In genomic region chr2:54701029-54701428, GRCh38 we compare ENCODE assay signal across 23 cellular contexts. TPM values are rescaled to one million over a fixed set of nuclear protein-coding genes. Genes with fewer than 3 reads are reported as not detected.
DNase-seq lines count a peak whose midpoint lies in the region; ATAC-seq, FAIRE-seq and TF ChIP-seq lines count a peak whose summit lies in the region.
"Had no signal": no experiment of that assay in that cellular context is flagged by ENCODE, and none has a peak within 500 bp of the region (broad histone marks: within the 10 kb centered on the region; RNA-seq: fewer than 3 reads in every experiment).

No MANE protein-coding gene starts in this region.

- H3K56ac ChIP-seq in IMR-90 (ENCODE audit: extremely low read depth, insufficient read depth, low read length): no peak overlapping the region

- CTCF ChIA-PET in HepG2 (lab: Yijun Ruan, JAX; ENCODE audit: low intra/inter-chr PET ratio, low total read pairs): no interaction called here
- CTCF ChIA-PET in IMR-90 (lab: Yijun Ruan, JAX): interaction anchor here (1.0 kb wide), 1 partner anchor 594 kb away, joined by 3 read pairs; no protein-coding TSS in a partner anchor

- H2BK120ac ChIP-seq in IMR-90 (ENCODE audit: low read depth, low read length): no peak overlapping the region

- H3K27me3 ChIP-seq in HepG2 (ENCODE audit: control insufficient read depth in 1 of 2, insufficient read depth in 2 of 2, low read length in 2 of 2) (no peaks in the 10 kb centered on the region), right lobe of liver (no peaks in the 10 kb centered on the region), IMR-90 (ENCODE audit: control insufficient read depth, insufficient read depth, low read length) (no peaks in the 10 kb centered on the region), fibroblast of lung (ENCODE audit: control insufficient read depth, insufficient read depth, low read length) (no peaks in the 10 kb centered on the region)
- H3K27me3 ChIP-seq: BLaER1 had no signal

- DNase-seq in HepG2 (ENCODE audit: low spot score) (no peak), right lobe of liver (no peak), IMR-90 (peak; percentile 62), fibroblast of lung (ENCODE audit: low read depth in 2 of 2) (peak; percentile 18 to 59), GM03348 (ENCODE audit: low spot score) (no peak), NCI-H1105 (lab: John Stamatoyannopoulos, UW) (no peak)
- no peak for DNase-seq in activated CD8-positive, alpha-beta memory T cell treated with anti-CD3 and anti-CD28 coated beads, Interleukin-2, amount 50 U/mL, for 48 hours
- DNase-seq: ACHN; Caco-2; CD4-positive, alpha-beta memory T cell; DND-41; H9; NCI-H1105 treated with DMSO at 0.1 percent for 48 hours; NCI-H2029 treated with DMSO at 0.1 percent for 48 hours; NCI-H226; NCI-H510A treated with DMSO at 0.1 percent for 48 hours; NCI-H748 treated with DMSO at 0.1 percent for 48 hours; NK-92 treated with Interleukin-12 subunit alpha and Interleukin-12 subunit beta, amount 100 ng/mL, for 24 hours; SIG-M5 had no signal

- no peaks in the 10 kb centered on the region for H3K9me1 ChIP-seq in IMR-90 (ENCODE audit: insufficient read depth, low read length)

- no peak overlapping the region for H2AK5ac ChIP-seq in IMR-90 (ENCODE audit: low read depth, low read length)

- H3K4ac ChIP-seq in IMR-90 (ENCODE audit: low read depth, low read length): no peak overlapping the region

- POLR2A ChIA-PET in HepG2 (lab: Yijun Ruan, JAX): no interaction called here
- POLR2A ChIA-PET in IMR-90 (lab: Charles Lee; ENCODE audit: unreplicated experiment): no interaction called here

- no peak overlapping the region for H2AK9ac ChIP-seq in IMR-90 (replicated peaks; ENCODE audit: low read depth, low read length, poor library complexity)

- H3K9ac ChIP-seq in HepG2 (ENCODE audit: insufficient read depth, low read depth, low read length): no peak overlapping the region
- no peak overlapping the region for H3K9ac ChIP-seq in IMR-90 (ENCODE audit: low read depth, low read length)
- no peak overlapping the region for H3K9ac ChIP-seq in fibroblast of lung (ENCODE audit: insufficient read depth, low read length)
- H3K9ac ChIP-seq: BLaER1, KMS-11 had no signal

- BruUV-seq in HepG2 (replicated peaks; lab: Mats Ljungman, UMichigan): no TSS peak
- BruUV-seq in IMR-90 (replicated peaks; lab: Mats Ljungman, UMichigan): no TSS peak

- H4K20me1 ChIP-seq in HepG2 (ENCODE audit: insufficient read depth, low read length) (no peaks in the 10 kb centered on the region), IMR-90 (ENCODE audit: insufficient read depth, low read length) (no peaks in the 10 kb centered on the region), fibroblast of lung (ENCODE audit: control insufficient read depth, extremely low read depth, insufficient read depth, low read length) (no peaks in the 10 kb centered on the region)
- H4K20me1 ChIP-seq: BLaER1 had no signal

- H3K27ac ChIP-seq in HepG2 (ENCODE audit: extremely low read length, insufficient read depth, low read length) (no peak overlapping the region), right lobe of liver (no peak overlapping the region), IMR-90 (ENCODE audit: insufficient read depth, low read length) (no peak overlapping the region), fibroblast of lung (ENCODE audit: insufficient read depth, low read length) (no peak overlapping the region)
- H3K27ac ChIP-seq: BLaER1, KMS-11 had no signal

- WGBS in HepG2 (ENCODE audit: low lambda C conversion rate): 80% methylated on average over 2 of the region's 2 CpGs
- 94% methylated on average over 2 of the region's 2 CpGs for WGBS in right lobe of liver (ENCODE audit: insufficient coverage, low coverage, low lambda C conversion rate, missing lambda C conversion rate)
- no CpG with 5 or more reads among the region's 2 CpGs for WGBS in IMR-90 (ENCODE audit: extremely low coverage in 2 of 2, insufficient read length in 1 of 2), 2 experiments

- no peak overlapping the region for H3K18ac ChIP-seq in IMR-90 (ENCODE audit: low read depth, low read length)

- FAIRE-seq in HepG2 (lab: Jason Lieb, UNC): no peak
- FAIRE-seq: GM12892 had no signal

- H2AFZ ChIP-seq in HepG2 (ENCODE audit: low read length): no peak overlapping the region
- no peak overlapping the region for H2AFZ ChIP-seq in IMR-90 (replicated peaks; ENCODE audit: low read length, poor library complexity)
- H2AFZ ChIP-seq in fibroblast of lung (ENCODE audit: low read length): no peak overlapping the region

- in situ Hi-C loops in HepG2 (cut with HindIII; ENCODE audit: extremely low pct_ligation_motif_present, low pct_unique_long_range_greater_than_20kb) (loop anchor here (5.0 kb wide), 1 partner anchor 179 kb away; no protein-coding TSS in a partner anchor), IMR-90 (cut with MboI; ENCODE audit: low sequenced_read_pairs) (loop anchor here (10.0 kb wide), 3 partner anchors 176 to 586 kb away; partner anchors contain the start of gene ACYP2)

- no peak overlapping the region for H2BK5ac ChIP-seq in IMR-90 (ENCODE audit: low read depth, low read length, poor library complexity, severe bottlenecking)

- no peak overlapping the region for H4K8ac ChIP-seq in IMR-90 (ENCODE audit: low read depth in 2 of 2, low read length in 2 of 2)

- H3K79me1 ChIP-seq in IMR-90 (ENCODE audit: low read depth in 1 of 2, low read length in 2 of 2): no peaks in the 10 kb centered on the region

- H3K4me3 ChIP-seq in HepG2 (replicated peaks in 1 of 3; ENCODE audit: insufficient read depth in 1 of 3, low read depth in 2 of 3, low read length in 3 of 3): no peak overlapping the region
- H3K4me3 ChIP-seq in right lobe of liver: no peak overlapping the region
- H3K4me3 ChIP-seq in IMR-90 (ENCODE audit: insufficient read depth, low read depth, low read length): no peak overlapping the region
- no peak overlapping the region for H3K4me3 ChIP-seq in fibroblast of lung (replicated peaks in 1 of 4; ENCODE audit: control extremely low read depth in 1 of 4, insufficient read depth in 1 of 4, low read depth in 3 of 4, low read length in 4 of 4)
- H3K4me3 ChIP-seq: BLaER1 had no signal

- H3K23ac ChIP-seq in IMR-90 (ENCODE audit: low read depth, low read length): no peak overlapping the region

- no peak overlapping the region for H2BK15ac ChIP-seq in IMR-90 (ENCODE audit: low read depth, low read length)

- no peak for TF ChIP-seq POLR2A in HepG2 (IDR thresholded peaks at IDR 0.05; ENCODE audit: insufficient read depth in 1 of 2, low read depth in 2 of 2, low read length in 2 of 2)
- no peak for TF ChIP-seq POLR2A in right lobe of liver (IDR thresholded peaks at IDR 0.05)
- no peak for TF ChIP-seq POLR2A in IMR-90 (IDR thresholded peaks at IDR 0.05; ENCODE audit: low read depth, low read length)

- no peaks in the 10 kb centered on the region for H3K79me2 ChIP-seq in HepG2 (ENCODE audit: insufficient read depth, low read length)
- H3K79me2 ChIP-seq in fibroblast of lung (ENCODE audit: control insufficient read depth, insufficient read depth, low read length): no peaks in the 10 kb centered on the region

- dilution Hi-C loops in IMR-90 (cut with HindIII; ENCODE audit: low sequenced_read_pairs, unreplicated experiment): no loop called here

- no peak overlapping the region for H2BK20ac ChIP-seq in IMR-90 (ENCODE audit: low read depth, low read length)

- H3K36me3 ChIP-seq in HepG2 (replicated peaks in 1 of 2; ENCODE audit: control insufficient read depth in 1 of 2, insufficient read depth in 2 of 2, low read length in 2 of 2) (no peaks in the 10 kb centered on the region), right lobe of liver (no peaks in the 10 kb centered on the region), IMR-90 (ENCODE audit: control insufficient read depth, insufficient read depth, low read length) (no peaks in the 10 kb centered on the region), fibroblast of lung (ENCODE audit: control insufficient read depth, insufficient read depth, low read length) (no peaks in the 10 kb centered on the region)
- H3K36me3 ChIP-seq: BLaER1 had no signal

- ATAC-seq in HepG2 (no peak), right lobe of liver (no peak), IMR-90 (ENCODE audit: low read depth) (no peak)
- ATAC-seq: Panc1 had no signal

- no peak overlapping the region for H4K5ac ChIP-seq in IMR-90 (ENCODE audit: low read depth, low read length)

- TF ChIP-seq RAD21 in HepG2 (CRISPR knock-in tag; IDR thresholded peaks at IDR 0.05) (no peak), IMR-90 (IDR thresholded peaks at IDR 0.05; ENCODE audit: low read length) (no peak)

- H4K91ac ChIP-seq in IMR-90 (ENCODE audit: insufficient read depth, low read depth, low read length): no peak overlapping the region

- H3K9me3 ChIP-seq in HepG2 (ENCODE audit: low read length) (no peaks in the 10 kb centered on the region), right lobe of liver (no peaks in the 10 kb centered on the region), IMR-90 (ENCODE audit: control insufficient read depth, insufficient read depth, low read length) (no peaks in the 10 kb centered on the region), fibroblast of lung (ENCODE audit: control insufficient read depth, insufficient read depth, low read depth, low read length) (no peaks in the 10 kb centered on the region)
- H3K9me3 ChIP-seq: Caco-2 had no signal

- H3K14ac ChIP-seq in IMR-90 (replicated peaks; ENCODE audit: low read depth, low read length): no peak overlapping the region

- no peak for TF ChIP-seq EP300 in HepG2 (IDR thresholded peaks at IDR 0.05; ENCODE audit: low read depth in 2 of 2, low read length in 2 of 2)
- no peak for TF ChIP-seq EP300 in HepG2 (CRISPR knock-in tag; IDR thresholded peaks at IDR 0.05; ENCODE audit: borderline replicate concordance)

- H3K4me2 ChIP-seq in HepG2 (ENCODE audit: low read depth, low read length) (no peak overlapping the region), IMR-90 (ENCODE audit: low read depth, low read length) (no peak overlapping the region), fibroblast of lung (ENCODE audit: extremely low read depth, insufficient read depth, low read length) (no peak overlapping the region)
- H3K4me2 ChIP-seq: BLaER1, KMS-11 had no signal

- H3K4me1 ChIP-seq in HepG2 (ENCODE audit: insufficient read depth, low read length): peaks cover 22% of the 10 kb centered on the region
- no peaks in the 10 kb centered on the region for H3K4me1 ChIP-seq in right lobe of liver
- H3K4me1 ChIP-seq in IMR-90 (ENCODE audit: control insufficient read depth, insufficient read depth, low read length): no peaks in the 10 kb centered on the region
- H3K4me1 ChIP-seq in fibroblast of lung (ENCODE audit: control insufficient read depth, extremely low read depth, insufficient read depth, low read length): no peaks in the 10 kb centered on the region
- H3K4me1 ChIP-seq: BLaER1 had no signal

- intact Hi-C loops in HepG2 (cut with micrococcal nuclease; ENCODE audit: unreplicated experiment): loop anchor here (10.0 kb wide), 2 partner anchors 356 to 526 kb away; no protein-coding TSS in a partner anchor
- intact Hi-C loops in right lobe of liver (cut with DNase I): no loop called here
- intact Hi-C loops in IMR-90 (cut with micrococcal nuclease): loop anchor here (5.0 kb wide), 2 partner anchors 349 to 539 kb away; no protein-coding TSS in a partner anchor

- no peak for TF ChIP-seq CTCF in HepG2 (CRISPR knock-in tag; IDR thresholded peaks at IDR 0.05)
- no peak for TF ChIP-seq CTCF in right lobe of liver (IDR thresholded peaks at IDR 0.05)
- no peak for TF ChIP-seq CTCF in IMR-90 (conservative IDR thresholded peaks at IDR 0.05; ENCODE audit: low read depth, low read length)
- no peak for TF ChIP-seq CTCF in fibroblast of lung (conservative IDR thresholded peaks at IDR 0.05 in 1 of 2, IDR thresholded peaks at IDR 0.05 in 1 of 2; ENCODE audit: low read depth in 1 of 2, low read length in 2 of 2)

RNA-seq across cellular contexts. Expression of gene EML6, which starts 22.4 kb away (rescaled TPM):
- 19.9 and 32.4 TPM in 2 replicates for total RNA-seq in HepG2 (2016; rRNA removed; fragmentation: Illumina TruSeq; extraction: Trizol)
- 8.7 and 8.9 TPM in 2 replicates for total RNA-seq in HepG2 (2016; cell fraction: cytosol; rRNA removed; fragmentation: Illumina TruSeq; extraction: Trizol; ENCODE audit: low read depth)
- total RNA-seq in HepG2 (2016; cell fraction: insoluble cytoplasmic fraction; rRNA removed; fragmentation: Illumina TruSeq; extraction: Trizol): 21.5 and 29.8 TPM in 2 replicates
- total RNA-seq in HepG2 (2016; cell fraction: membrane; rRNA removed; fragmentation: Illumina TruSeq; extraction: Trizol): 8.7 and 9.4 TPM in 2 replicates
- 55.5 and 58.9 TPM in 2 replicates for total RNA-seq in HepG2 (2016; cell fraction: nucleus; rRNA removed; fragmentation: Illumina TruSeq; extraction: Trizol)
- polyA plus RNA-seq in HepG2 (2011; rRNA removed): 17.2 and 28.5 TPM in 2 replicates
- 6.9 and 8.2 TPM in 2 replicates for polyA plus RNA-seq in HepG2 (2011; cell fraction: cytosol; rRNA removed)
- polyA plus RNA-seq in HepG2 (2011; cell fraction: nucleus; rRNA removed): 112 TPM in 2 replicates
- 5.4 and 8.8 TPM in 2 replicates for polyA plus RNA-seq in HepG2 (2012)
- 1.9 and 2.7 TPM in 2 replicates for polyA plus RNA-seq in HepG2 (2016; cell fraction: cytosol; fragmentation: Illumina TruSeq; extraction: Trizol; ENCODE audit: low read depth)
- 13.1 and 14.9 TPM in 2 replicates for polyA plus RNA-seq in HepG2 (2016; cell fraction: insoluble cytoplasmic fraction; fragmentation: Illumina TruSeq; extraction: Trizol; ENCODE audit: low read depth)
- 2.9 and 3.6 TPM in 2 replicates for polyA plus RNA-seq in HepG2 (2016; cell fraction: membrane; fragmentation: Illumina TruSeq; extraction: Trizol; ENCODE audit: low read depth)
- 110 and 115 TPM in 2 replicates for polyA plus RNA-seq in HepG2 (2016; cell fraction: nucleus; fragmentation: Illumina TruSeq; extraction: Trizol; ENCODE audit: insufficient read depth, low read depth)
- polyA minus RNA-seq in HepG2 (2011; rRNA and poly(A)+ RNA removed; ENCODE audit: low replicate concordance): 15.8 and 16.9 TPM in 2 replicates
- 3.3 and 5.4 TPM in 2 replicates for polyA minus RNA-seq in HepG2 (2011; cell fraction: cytosol; rRNA and poly(A)+ RNA removed)
- 26.1 and 28.0 TPM in 2 replicates for polyA minus RNA-seq in HepG2 (2011; cell fraction: nucleus; rRNA and poly(A)+ RNA removed)
- 1 to 10 TPM in 4 of 6 experiments, under 1 TPM in 2; 0.82 to 2.5 (median 1.5) TPM for total RNA-seq in right lobe of liver
- total RNA-seq in IMR-90 (2012; rRNA removed): 0.18 and 0.28 TPM in 2 replicates
- polyA plus RNA-seq in IMR-90 (2012; rRNA removed): 0.14 and 0.19 TPM in 2 replicates
- 0.02 and 0.05 TPM in 2 replicates for polyA plus RNA-seq in IMR-90 (2012; cell fraction: cytosol; rRNA removed)
- polyA plus RNA-seq in IMR-90 (2012; cell fraction: nucleus; rRNA removed; ENCODE audit: low replicate concordance): 0.24 and 0.56 TPM in 2 replicates
- total RNA-seq in fibroblast of lung: 0.26 and 1.3 TPM in 2 replicates
- 0.24 and 0.34 TPM in 2 replicates for polyA plus RNA-seq in fibroblast of lung
- polyA plus RNA-seq in fibroblast of lung (2012): 0.23 and 0.38 TPM in 2 replicates
- polyA minus RNA-seq in fibroblast of lung (ENCODE audit: low replicate concordance): not detected in 2 replicates

Comparison
In these comparisons a context has a peak if more than half of its experiments do, and no peak if none do; other contexts are left out.
1. intact Hi-C loops: an anchor here in HepG2 (10.0 kb wide) and IMR-90 (5.0 kb wide); none called in right lobe of liver.
2. DNase-seq: peak in IMR-90 (single experiment) and fibroblast of lung (2 of 2); none in HepG2 (single experiment), right lobe of liver (0 of 3), activated CD8-positive, alpha-beta memory T cell treated with anti-CD3 and anti-CD28 coated beads, Interleukin-2, amount 50 U/mL, for 48 hours (single experiment), GM03348 (single experiment) and NCI-H1105 (single experiment).